Comparison of ENCODE assay signal across 8 cellular contexts in genomic region chr6:2245954-2246863, GRCh38. TPM values are rescaled to one million over a fixed set of nuclear protein-coding genes. Genes with fewer than 3 reads are reported as not detected.
DNase-seq lines count a peak whose midpoint lies in the region; ATAC-seq, FAIRE-seq and TF ChIP-seq lines count a peak whose summit lies in the region.

No MANE protein-coding gene starts in this region.

- no peak overlapping the region for H3K23ac ChIP-seq in H1 (ENCODE audit: insufficient read length)

- no peaks in the 10 kb centered on the region; the same call in 1 of the 2 replicates for H3K79me1 ChIP-seq in H1 (ENCODE audit: low read depth, low read length)

- H3K18ac ChIP-seq in H1 (ENCODE audit: extremely low read depth, low read length), result peak overlapping the region; percentile 51; the same call in 1 of the 2 replicates

- peaks cover 2% of the 10 kb centered on the region for H3K36me3 Mint-ChIP-seq in mesothelial cell of epicardium
- H3K36me3 Mint-ChIP-seq in stimulated activated naive B cell treated with anti-CD40 and anti-IgM and Interleukin-4, amounts not matched to agents 10 μg/mL and 1 μg/mL and 100 μg/mL, for 72 hours, result peaks cover 2 to 18% of the 10 kb centered on the region in 2 donors

- H2BK120ac ChIP-seq in H1 (replicated peaks; ENCODE audit: low read depth, low read length), result no peak overlapping the region

- peak overlapping the region; percentile 90 for H4K8ac ChIP-seq in H1 (ENCODE audit: extremely low read depth, insufficient read depth, low read length)

- POLR2A ChIA-PET in H1 (lab: Charles Lee; ENCODE audit: partially characterized antibody), result interaction anchor here (0.9 to 1.8 kb wide), 2 partner anchors 9 to 18 kb away, joined by 3 to 7 read pairs; no protein-coding TSS in a partner anchor

- 0 out of 2 replicates have a peak overlapping the region, but pooled peaks have one; percentile 46 for H2BK5ac ChIP-seq in H1 (ENCODE audit: low read depth, low read length)

- H4K5ac ChIP-seq in H1 (ENCODE audit: insufficient read length, low read depth, low read length), result peak overlapping the region; percentile 72

- no peaks in the 10 kb centered on the region for H4K20me1 ChIP-seq in H1 (replicated peaks in 1 of 2; ENCODE audit: control insufficient read depth in 1 of 2, insufficient read depth in 2 of 2, low read length in 2 of 2)

- no peaks in the 10 kb centered on the region for H3K36me3 ChIP-seq in H1 (ENCODE audit: control insufficient read depth in 2 of 4, insufficient read depth in 4 of 4, low read length in 3 of 4)

- H3K27me3 Mint-ChIP-seq in mesothelial cell of epicardium (ENCODE audit: low read depth), result no peaks in the 10 kb centered on the region
- H3K27me3 Mint-ChIP-seq in stimulated activated naive B cell treated with anti-CD40 and anti-IgM and Interleukin-4, amounts not matched to agents 10 μg/mL and 1 μg/mL and 100 μg/mL, for 72 hours, result no peaks in the 10 kb centered on the region

- peak overlapping the region; percentile 69 to 87 for H3K4me2 ChIP-seq in H1 (ENCODE audit: insufficient read depth in 1 of 2, low read depth in 2 of 2, low read length in 2 of 2)

- peak overlapping the region; percentile 7 for H2AFZ ChIP-seq in H1 (ENCODE audit: low read length)

- H2AK5ac ChIP-seq in H1 (ENCODE audit: low read depth, low read length), result no peak overlapping the region

- H3K27me3 ChIP-seq in H1 (replicated peaks in 1 of 4; ENCODE audit: control insufficient read depth in 3 of 4, extremely low read depth in 1 of 4, insufficient read depth in 3 of 4, low read length in 3 of 4), result no peaks in the 10 kb centered on the region

- 40% methylated on average over 26 of the region's 26 CpGs; no CpG with 5 or more reads in 1 of the 2 experiments for WGBS in H1 (ENCODE audit: extremely low coverage in 1 of 2, insufficient coverage in 1 of 2, insufficient read length in 1 of 2, insufficient replicate concordance in 2 of 2, low coverage in 1 of 2, low lambda C conversion rate in 2 of 2, missing lambda C conversion rate in 1 of 2), 2 experiments

- H3K4me1 Mint-ChIP-seq in mesothelial cell of epicardium, result peaks cover 22% of the 10 kb centered on the region
- peaks cover 29 to 56% of the 10 kb centered on the region in 2 donors for H3K4me1 Mint-ChIP-seq in stimulated activated naive B cell treated with anti-CD40 and anti-IgM and Interleukin-4, amounts not matched to agents 10 μg/mL and 1 μg/mL and 100 μg/mL, for 72 hours

- no peak overlapping the region for H2BK15ac ChIP-seq in H1 (ENCODE audit: low read length)

- H3K9me3 ChIP-seq in H1 (ENCODE audit: insufficient read depth in 2 of 2, low read depth in 1 of 2, low read length in 1 of 2), result no peaks in the 10 kb centered on the region

- peak; percentile 37 to 49 for DNase-seq in NOMO-1 (lab: John Stamatoyannopoulos, UW; ENCODE audit: unreplicated experiment in 2 of 2)
- DNase-seq in NOMO-1 treated with DMSO at 0.1 percent for 48 hours (lab: John Stamatoyannopoulos, UW; ENCODE audit: unreplicated experiment), result no peak
- peak; percentile 89 for DNase-seq in NCI-H2171 (lab: John Stamatoyannopoulos, UW)
- peak; percentile 6 to 32 for DNase-seq in activated CD4-positive, alpha-beta T cell treated with anti-CD3 and anti-CD28 coated beads, Interleukin-2, amount 50 U/mL, for 24 hours (ENCODE audit: low read depth in 1 of 2, low spot score in 1 of 2)
- no peak for DNase-seq in H1 (ENCODE audit: low read depth in 1 of 2, low spot score in 2 of 2)
- DNase-seq in mesothelial cell of epicardium (ENCODE audit: low spot score in 2 of 2, unreplicated experiment in 2 of 2), result peak in 1 of 2 experiments; percentile 45
- DNase-seq in stimulated activated naive B cell treated with anti-CD40 and anti-IgM and Interleukin-4, amounts not matched to agents 10 μg/mL and 1 μg/mL and 100 μg/mL, for 72 hours, result peak; percentile 18

- peaks cover 3 to 19% (median 7%) of the 10 kb centered on the region in 4 experiments; a peak in 6 of 7 replicates for H3K4me1 ChIP-seq in H1 (replicated peaks in 1 of 4; ENCODE audit: control insufficient read depth in 3 of 4, insufficient read depth in 4 of 4, low read length in 3 of 4)

- no peak for FAIRE-seq in H1 (lab: Jason Lieb, UNC)

- peak; percentile 20 for ATAC-seq in HG02938 (IDR thresholded peaks at IDR 0.05; ENCODE audit: unreplicated experiment)
- ATAC-seq in stimulated activated naive B cell treated with anti-CD40 and anti-IgM and Interleukin-4, amounts not matched to agents 10 μg/mL and 1 μg/mL and 100 μg/mL, for 72 hours (replicated peaks), result peak; percentile 12 to 14

- no peak overlapping the region for H2BK20ac ChIP-seq in H1 (ENCODE audit: low read length)

- CTCF ChIA-PET in H1 (lab: Charles Lee; ENCODE audit: partially characterized antibody), result interaction anchor here (0.6 to 1.9 kb wide), 3 partner anchors 31 to 116 kb away, joined by 3 to 8 read pairs (median 5); no protein-coding TSS in a partner anchor

- no peak overlapping the region for H3K14ac ChIP-seq in H1 (ENCODE audit: insufficient read length)

- peaks cover 0 to 33% of the 10 kb centered on the region in 2 experiments; a peak in 3 of 4 replicates for H3K79me2 ChIP-seq in H1 (ENCODE audit: control insufficient read depth in 1 of 2, insufficient read depth in 2 of 2, low read length in 2 of 2)

- TF ChIP-seq POLR2A in H1 (IDR thresholded peaks at IDR 0.05; ENCODE audit: control extremely low read depth in 1 of 2, low read depth in 2 of 2, low read length in 2 of 2), result no peak

- peak overlapping the region; percentile 63 for H3K56ac ChIP-seq in H1 (replicated peaks; ENCODE audit: insufficient read length, low read depth, low read length)

- no peaks in the 10 kb centered on the region for H3K9me3 Mint-ChIP-seq in mesothelial cell of epicardium
- no peaks in the 10 kb centered on the region for H3K9me3 Mint-ChIP-seq in stimulated activated naive B cell treated with anti-CD40 and anti-IgM and Interleukin-4, amounts not matched to agents 10 μg/mL and 1 μg/mL and 100 μg/mL, for 72 hours

- peak overlapping the region; percentile 17 to 64 (median 46); a peak in 6 of 7 replicates for H3K9ac ChIP-seq in H1 (replicated peaks in 1 of 4; ENCODE audit: extremely low read depth in 1 of 4, low read depth in 3 of 4, low read length in 3 of 4)

- H3K27ac Mint-ChIP-seq in mesothelial cell of epicardium, result peak overlapping the region; percentile 95
- H3K27ac Mint-ChIP-seq in stimulated activated naive B cell treated with anti-CD40 and anti-IgM and Interleukin-4, amounts not matched to agents 10 μg/mL and 1 μg/mL and 100 μg/mL, for 72 hours, result peak overlapping the region; percentile 97

- TF ChIP-seq CTCF in H1 (IDR thresholded peaks at IDR 0.05; ENCODE audit: control extremely low read depth in 1 of 3, insufficient read depth in 1 of 3, low read depth in 1 of 3, low read length in 3 of 3) (no peak), mesothelial cell of epicardium (IDR thresholded peaks at IDR 0.05; ENCODE audit: unreplicated experiment) (no peak)

- no peak overlapping the region; the same call in 1 of the 2 replicates for H3K27ac ChIP-seq in H1 (ENCODE audit: low read depth, low read length)

- no peak for TF ChIP-seq EP300 in H1 (IDR thresholded peaks at IDR 0.05; ENCODE audit: borderline replicate concordance in 1 of 2, low read depth in 2 of 2, low read length in 2 of 2)

- H2BK12ac ChIP-seq in H1 (ENCODE audit: low read depth, low read length), result no peak overlapping the region

- no peak overlapping the region for H3K4ac ChIP-seq in H1 (replicated peaks; ENCODE audit: insufficient read length, low read depth, low read length)

- H4K91ac ChIP-seq in H1 (replicated peaks; ENCODE audit: insufficient read length, low read length), result no peak overlapping the region

- H3K4me3 ChIP-seq in H1 (ENCODE audit: extremely low read depth in 1 of 4, insufficient read depth in 2 of 4, low read depth in 3 of 4, low read length in 4 of 4), result peak overlapping the region; percentile 78 to 90 (median 80)

- peaks cover 10% of the 10 kb centered on the region for H3K23me2 ChIP-seq in H1 (ENCODE audit: low read depth, low read length)

- TF ChIP-seq RAD21 in H1 (IDR thresholded peaks at IDR 0.05 in 1 of 2, conservative IDR thresholded peaks at IDR 0.05 in 1 of 2; ENCODE audit: low read depth in 2 of 2, low read length in 2 of 2), result no peak

- peak overlapping the region; percentile 87 for H3K4me3 Mint-ChIP-seq in mesothelial cell of epicardium
- H3K4me3 Mint-ChIP-seq in stimulated activated naive B cell treated with anti-CD40 and anti-IgM and Interleukin-4, amounts not matched to agents 10 μg/mL and 1 μg/mL and 100 μg/mL, for 72 hours, result peak overlapping the region; percentile 92 to 94

TF ChIP-seq in H1, 55 proteins besides CTCF, POLR2A, EP300 and RAD21:
- TF ChIP-seq TBP (IDR thresholded peaks at IDR 0.05; ENCODE audit: low read depth, low read length) (no peak), JUND (IDR thresholded peaks at IDR 0.05; ENCODE audit: low read length) (peak; percentile 43; the same call in 1 of the 2 replicates)
TF ChIP-seq in H1: peak in this region for 1.

RNA-seq across cellular contexts. Expression of gene GMDS, which starts 0.8 kb away (rescaled TPM):
- 47.6 and 50.0 TPM in 2 replicates for total RNA-seq in H1 (2021; fragmentation: NEBNext Ultra II Directional; extraction: Animal tissue kit (Norgen Biotek cat#: 25700))
- polyA plus RNA-seq in H1 (2011; rRNA removed), result 16.8 and 27.6 TPM in 2 replicates
- 29.7 TPM for polyA plus RNA-seq in H1 (2011; cell fraction: cytosol; rRNA removed)
- 13.2 TPM for polyA plus RNA-seq in H1 (2011; cell fraction: nucleus; rRNA removed)
- polyA plus RNA-seq in H1 (2012, experiment 1 of 2), result 32.0 to 54.7 TPM (median 36.8 TPM) in 4 replicates
- polyA plus RNA-seq in H1 (2012, experiment 2 of 2), result 40.1 TPM
- polyA plus RNA-seq in H1 (2013, experiment 1 of 2), result 38.8 TPM
- 39.7 TPM for polyA plus RNA-seq in H1 (2013, experiment 2 of 2)
- polyA minus RNA-seq in H1 (2011; rRNA and poly(A)+ RNA removed), result 12.5 and 15.9 TPM in 2 replicates
- 15.9 TPM for polyA minus RNA-seq in H1 (2011; cell fraction: cytosol; rRNA and poly(A)+ RNA removed)
- polyA minus RNA-seq in H1 (2011; cell fraction: nucleus; rRNA and poly(A)+ RNA removed), result 49.6 TPM
- 34.9 to 39.9 TPM (median 36.7 TPM) in 3 replicates for total RNA-seq in mesothelial cell of epicardium

Comparison
In these comparisons a context has a peak if more than half of its experiments do, and no peak if none do; other contexts are left out.
1. DNase-seq: peak in NOMO-1 (2 of 2), NCI-H2171 (single experiment), activated CD4-positive, alpha-beta T cell treated with anti-CD3 and anti-CD28 coated beads, Interleukin-2, amount 50 U/mL, for 24 hours (2 of 2) and stimulated activated naive B cell treated with anti-CD40 and anti-IgM and Interleukin-4, amounts not matched to agents 10 μg/mL and 1 μg/mL and 100 μg/mL, for 72 hours (single experiment); none in NOMO-1 treated with DMSO at 0.1 percent for 48 hours (single experiment) and H1 (0 of 2).